ENCODE assay signal across 1 cellular context in genomic region chr9:137086531-137087408, GRCh38.
TF ChIP-seq lines count a peak whose summit lies in the region.

TSS of gene MAN1B1 (plus strand) at chr9:137086985. CDS start at chr9:137087000, 15 bp downstream.

TF ChIP-seq in HepG2, 621 proteins besides CTCF, POLR2A, EP300 and RAD21 (continued from another document and continues in another):
- TF ChIP-seq BATF2 (CRISPR knock-in tag; IDR thresholded peaks at IDR 0.05) (no peak; the same call in 1 of the 2 replicates), ZBTB44 (CRISPR knock-in tag; IDR thresholded peaks at IDR 0.05) (no peak), MXI1 (IDR thresholded peaks at IDR 0.05; ENCODE audit: borderline replicate concordance, low read depth, low read length) (peak; percentile 100), HDAC2 (CRISPR knock-in tag; IDR thresholded peaks at IDR 0.05) (peak; percentile 73), REXO4 (CRISPR knock-in tag; IDR thresholded peaks at IDR 0.05; ENCODE audit: borderline replicate concordance) (no peak), SOX6 (IDR thresholded peaks at IDR 0.05) (no peak), SOX6 (CRISPR knock-in tag; IDR thresholded peaks at IDR 0.05) (peak; percentile 23), SKIL (CRISPR knock-in tag; IDR thresholded peaks at IDR 0.05; ENCODE audit: borderline replicate concordance) (peak; percentile 36; the same call in 1 of the 2 replicates), GMEB2 (CRISPR knock-in tag; IDR thresholded peaks at IDR 0.05; ENCODE audit: low read depth) (peak; percentile 94), BRD4 (CRISPR knock-in tag; IDR thresholded peaks at IDR 0.05) (peak; percentile 38; the same call in 1 of the 2 replicates), ZNF10 (CRISPR knock-in tag; IDR thresholded peaks at IDR 0.05; ENCODE audit: borderline replicate concordance, low read depth) (no peak), ZBTB8A (CRISPR knock-in tag; IDR thresholded peaks at IDR 0.05; ENCODE audit: borderline replicate concordance, low read depth) (peak; percentile 53; the same call in 1 of the 2 replicates), ZNF510 (CRISPR knock-in tag; IDR thresholded peaks at IDR 0.05; ENCODE audit: low read depth) (no peak), TBX3 (IDR thresholded peaks at IDR 0.05; ENCODE audit: borderline replicate concordance) (no peak), RBM39 (IDR thresholded peaks at IDR 0.05; ENCODE audit: low read depth, low read length, poor library complexity, severe bottlenecking) (peak; percentile 55), ZNF780A (CRISPR knock-in tag; IDR thresholded peaks at IDR 0.05) (no peak), ATF1 (CRISPR knock-in tag; IDR thresholded peaks at IDR 0.05) (no peak), PHF8 (CRISPR knock-in tag; IDR thresholded peaks at IDR 0.05) (peak; percentile 74), SUZ12 (IDR thresholded peaks at IDR 0.05; ENCODE audit: low read depth, low read length) (no peak), ZBTB4 (CRISPR knock-in tag; IDR thresholded peaks at IDR 0.05; ENCODE audit: borderline replicate concordance) (no peak), NFIB (CRISPR knock-in tag; IDR thresholded peaks at IDR 0.05; ENCODE audit: borderline replicate concordance) (no peak), TCF12 (IDR thresholded peaks at IDR 0.05) (no peak), TCF12 (CRISPR knock-in tag; IDR thresholded peaks at IDR 0.05) (0 out of 2 replicates have a peak, but pooled peaks have one; percentile 12), LRRFIP1 (CRISPR knock-in tag; conservative IDR thresholded peaks at IDR 0.05) (no peak), KMT2A (CRISPR knock-in tag; IDR thresholded peaks at IDR 0.05) (peak; percentile 83), ZBTB42 (CRISPR knock-in tag; IDR thresholded peaks at IDR 0.05) (peak; percentile 76; the same call in 1 of the 2 replicates), SIN3B (IDR thresholded peaks at IDR 0.05; ENCODE audit: low read length) (no peak), ZNF83 (CRISPR knock-in tag; IDR thresholded peaks at IDR 0.05; ENCODE audit: borderline replicate concordance) (no peak), CBX2 (IDR thresholded peaks at IDR 0.05; ENCODE audit: low read depth, low read length) (no peak), CBX2 (CRISPR knock-in tag; IDR thresholded peaks at IDR 0.05; ENCODE audit: low read depth) (no peak), ZNF160 (CRISPR knock-in tag; IDR thresholded peaks at IDR 0.05) (no peak), ZMYM4 (CRISPR knock-in tag; IDR thresholded peaks at IDR 0.05) (no peak), KLF15 (CRISPR knock-in tag; IDR thresholded peaks at IDR 0.05; ENCODE audit: borderline replicate concordance) (peak; percentile 26; the same call in 1 of the 2 replicates), ISL2 (CRISPR knock-in tag; IDR thresholded peaks at IDR 0.05) (0 out of 2 replicates have a peak, but pooled peaks have one; percentile 8), SMYD3 (CRISPR knock-in tag; IDR thresholded peaks at IDR 0.05) (no peak), ZBTB3 (CRISPR knock-in tag; IDR thresholded peaks at IDR 0.05; ENCODE audit: borderline replicate concordance, low read depth) (0 out of 2 replicates have a peak, but pooled peaks have one; percentile 17), STAT6 (CRISPR knock-in tag; IDR thresholded peaks at IDR 0.05; ENCODE audit: borderline replicate concordance) (peak; percentile 52; the same call in 1 of the 2 replicates), PHF21A (CRISPR knock-in tag; IDR thresholded peaks at IDR 0.05) (no peak), E2F5 (CRISPR knock-in tag; conservative IDR thresholded peaks at IDR 0.05) (no peak; the same call in 1 of the 2 replicates), HNRNPUL1 (IDR thresholded peaks at IDR 0.05; ENCODE audit: low read depth, low read length) (0 out of 2 replicates have a peak, but pooled peaks have one; percentile 63), ZNF747 (CRISPR knock-in tag; IDR thresholded peaks at IDR 0.05; ENCODE audit: borderline replicate concordance) (peak; percentile 74; the same call in 1 of the 2 replicates), BRF2 (CRISPR knock-in tag; IDR thresholded peaks at IDR 0.05) (no peak), HOXA9 (CRISPR knock-in tag; IDR thresholded peaks at IDR 0.05; ENCODE audit: borderline replicate concordance) (no peak), ZFX (CRISPR knock-in tag; IDR thresholded peaks at IDR 0.05; ENCODE audit: low read depth) (peak; percentile 72), NFIC (IDR thresholded peaks at IDR 0.05; ENCODE audit: low read length) (no peak), ATF7-NPFF (CRISPR knock-in tag; IDR thresholded peaks at IDR 0.05; ENCODE audit: low read depth) (peak; percentile 55; the same call in 1 of the 2 replicates), PLSCR1 (CRISPR knock-in tag; IDR thresholded peaks at IDR 0.05; ENCODE audit: borderline replicate concordance) (no peak), EZH2 (conservative IDR thresholded peaks at IDR 0.05; ENCODE audit: low read depth, low read length) (no peak), SP1 (IDR thresholded peaks at IDR 0.05) (no peak), SP1 (CRISPR knock-in tag; IDR thresholded peaks at IDR 0.05) (peak; percentile 58), ZNF253 (CRISPR knock-in tag; IDR thresholded peaks at IDR 0.05; ENCODE audit: borderline replicate concordance) (no peak), MIXL1 (CRISPR knock-in tag; IDR thresholded peaks at IDR 0.05) (no peak)
